Comparison of ENCODE assay signal across 27 cellular contexts in genomic region chr5:137291436-137291835, GRCh38.
"Had no signal": no experiment of that assay in that cellular context is flagged by ENCODE, and none has a peak within 500 bp of the region (broad histone marks: within the 10 kb centered on the region; RNA-seq: fewer than 3 reads in every experiment).

No MANE protein-coding gene starts in this region.

- H3K27me3 ChIP-seq: adrenal gland, brain microvascular endothelial cell had no signal

- H3K27ac Mint-ChIP-seq: activated CD4-positive, alpha-beta memory T cell treated with anti-CD3 and anti-CD28 coated beads for 36 hours; activated CD4-positive, alpha-beta T cell treated with anti-CD3 and anti-CD28 coated beads for 36 hours; activated naive CD4-positive, alpha-beta T cell treated with anti-CD3 and anti-CD28 coated beads for 36 hours; activated naive CD4-positive, alpha-beta T cell treated with anti-CD3 and anti-CD28 coated beads, Interleukin-2, amount 50 U/mL, for 72 hours; activated T-helper 1 cell treated with anti-CD3 and anti-CD28 coated beads, Interleukin-12 subunit alpha, Interleukin-12 subunit beta, Interleukin-2, Interleukin-4 antibody, amounts not matched to agents 30 ng/mL and 10 ng/mL and 1 ng/mL, durations not matched to agents 14 hours and 24 hours and 36 hours; WTC11 had no signal

- H3K9me3 ChIP-seq: adrenal gland had no signal

- ATAC-seq: activated CD4-positive, alpha-beta T cell treated with anti-CD3 and anti-CD28 coated beads for 36 hours; activated CD4-positive, CD25-positive, alpha-beta regulatory T cell treated with anti-CD3 and anti-CD28 coated beads, Interleukin-2, amount 50 U/mL, for 24 hours; activated naive CD4-positive, alpha-beta T cell treated with anti-CD3 and anti-CD28 coated beads, Interleukin-2, amount 50 U/mL, for 72 hours; activated T-cell treated with anti-CD3 and anti-CD28 coated beads, Interleukin-2, amount 50 U/mL, for 4 hours; WTC11 had no signal

- H3K36me3 ChIP-seq: adrenal gland, brain microvascular endothelial cell had no signal

- H3K27ac ChIP-seq: adrenal gland, brain microvascular endothelial cell had no signal

- H3K4me1 ChIP-seq: adrenal gland had no signal

- H3K4me3 ChIP-seq: adrenal gland had no signal

- H3K36me3 Mint-ChIP-seq: activated CD4-positive, alpha-beta memory T cell treated with anti-CD3 and anti-CD28 coated beads for 36 hours; activated naive CD4-positive, alpha-beta T cell treated with anti-CD3 and anti-CD28 coated beads, Interleukin-2, amount 50 U/mL, for 72 hours; WTC11 had no signal

- H3K4me1 Mint-ChIP-seq: activated CD4-positive, alpha-beta T cell treated with anti-CD3 and anti-CD28 coated beads for 36 hours; WTC11 had no signal

- H3K27me3 Mint-ChIP-seq: activated CD4-positive, alpha-beta memory T cell treated with anti-CD3 and anti-CD28 coated beads for 36 hours had no signal

- H3K9me3 Mint-ChIP-seq: activated CD4-positive, alpha-beta memory T cell treated with anti-CD3 and anti-CD28 coated beads for 36 hours; activated naive CD4-positive, alpha-beta T cell treated with anti-CD3 and anti-CD28 coated beads for 36 hours; activated T-cell treated with anti-CD3 and anti-CD28 coated beads, Interleukin-2, amount 50 U/mL, for 4 hours; activated T-helper 1 cell treated with anti-CD3 and anti-CD28 coated beads, Interleukin-12 subunit alpha, Interleukin-12 subunit beta, Interleukin-2, Interleukin-4 antibody, amounts not matched to agents 30 ng/mL and 10 ng/mL and 1 ng/mL, durations not matched to agents 14 hours and 24 hours and 36 hours had no signal

- DNase-seq: activated CD4-positive, alpha-beta memory T cell treated with anti-CD3 and anti-CD28 coated beads for 36 hours; activated CD4-positive, alpha-beta T cell treated with anti-CD3 and anti-CD28 coated beads for 36 hours; activated CD4-positive, alpha-beta T cell treated with anti-CD3 and anti-CD28 coated beads, Interleukin-2, amount 50 U/mL, for 1 hour; activated CD8-positive, alpha-beta memory T cell treated with anti-CD3 and anti-CD28 coated beads, Interleukin-2, amount 50 U/mL, for 4 hours; activated gamma-delta T cell treated with Interleukin-2 at 50 U/mL for 16 hours; activated naive CD4-positive, alpha-beta T cell treated with anti-CD3 and anti-CD28 coated beads for 36 hours; activated T-cell treated with anti-CD3 and anti-CD28 coated beads for 4 hours; activated T-cell treated with anti-CD3 and anti-CD28 coated beads, Interleukin-2, amount 50 U/mL, for 4 hours; adrenal gland; aorta; brain microvascular endothelial cell; NCI-H1092 treated with DMSO at 0.1 percent for 48 hours; NCI-H1417; NCI-H146; NCI-H187 treated with DMSO at 0.1 percent for 48 hours; NCI-H2081; NCI-H2171 treated with DMSO at 0.1 percent for 48 hours; NCI-H2227 treated with DMSO at 0.1 percent for 48 hours; NCI-H510A treated with DMSO at 0.1 percent for 48 hours; NCI-H526 treated with DMSO at 0.1 percent for 48 hours; NCI-H774; Right ventricle myocardium superior; T1000 had no signal

- H3K4me3 Mint-ChIP-seq: activated CD4-positive, alpha-beta memory T cell treated with anti-CD3 and anti-CD28 coated beads for 36 hours; activated CD4-positive, alpha-beta T cell treated with anti-CD3 and anti-CD28 coated beads for 36 hours; activated naive CD4-positive, alpha-beta T cell treated with anti-CD3 and anti-CD28 coated beads for 36 hours; activated T-cell treated with anti-CD3 and anti-CD28 coated beads, Interleukin-2, amount 50 U/mL, for 4 hours; activated T-helper 1 cell treated with anti-CD3 and anti-CD28 coated beads, Interleukin-12 subunit alpha, Interleukin-12 subunit beta, Interleukin-2, Interleukin-4 antibody, amounts not matched to agents 30 ng/mL and 10 ng/mL and 1 ng/mL, durations not matched to agents 14 hours and 24 hours and 36 hours; WTC11 had no signal
